Comparison of ENCODE assay signal across 10 cellular contexts in genomic region chr12:14950982-14951746, GRCh38. TPM values are rescaled to one million over a fixed set of nuclear protein-coding genes. Genes with fewer than 3 reads are reported as not detected.
A peak's percentile ranks its signal among the peaks of the same experiment; 100 is the strongest.
DNase-seq lines count a peak whose midpoint lies in the region; ATAC-seq and TF ChIP-seq lines count a peak whose summit lies in the region.
"Had no signal": no experiment of that assay in that cellular context is flagged by ENCODE, and none has a peak within 500 bp of the region (broad histone marks: within the 10 kb centered on the region; RNA-seq: fewer than 3 reads in every experiment).

No MANE protein-coding gene starts in this region.

- H3K9me3 Mint-ChIP-seq in mesothelial cell of epicardium = no peaks in the 10 kb centered on the region

- H3K9ac ChIP-seq in BLaER1 = no peak overlapping the region

- ATAC-seq in HG02870 (IDR thresholded peaks at IDR 0.05; ENCODE audit: unreplicated experiment) = no peak
- ATAC-seq in HG02588 (IDR thresholded peaks at IDR 0.05; ENCODE audit: unreplicated experiment) = no peak

- H3K27me3 Mint-ChIP-seq in mesothelial cell of epicardium (ENCODE audit: low read depth) = no peaks in the 10 kb centered on the region

- H3K4me1 Mint-ChIP-seq in mesothelial cell of epicardium = peaks cover 56% of the 10 kb centered on the region

- peak overlapping the region; percentile 75 for H3K27ac Mint-ChIP-seq in mesothelial cell of epicardium

- peaks cover 63% of the 10 kb centered on the region for H3K36me3 ChIP-seq in BLaER1

- peak overlapping the region; percentile 93 for H3K4me2 ChIP-seq in BLaER1

- peak; percentile 70 for DNase-seq in NCI-H226
- DNase-seq in mesothelial cell of epicardium (ENCODE audit: low spot score in 2 of 2, unreplicated experiment in 2 of 2) = no peak
- no peak for DNase-seq in SHP77 treated with DMSO at 0.1 percent for 48 hours (lab: John Stamatoyannopoulos, UW)
- DNase-seq in NCI-H2081 treated with DMSO at 0.1 percent for 48 hours (lab: John Stamatoyannopoulos, UW) = no peak
- DNase-seq: cortex of kidney; stimulated activated CD4-positive, alpha-beta T cell treated with anti-CD3 and anti-CD28 coated beads, Interleukin-12 subunit alpha, Interleukin-12 subunit beta, amount 100 ng/mL, for 4 hours had no signal

- H3K4me1 ChIP-seq in BLaER1 = peaks cover 97% of the 10 kb centered on the region

- no peaks in the 10 kb centered on the region; the same call in 1 of the 2 replicates for H3K9me3 ChIP-seq in BLaER1

- H3K27ac ChIP-seq in BLaER1 = peak overlapping the region; percentile 91
- peak overlapping the region; percentile 47 for H3K27ac ChIP-seq in cingulate gyrus (ENCODE audit: low read depth, low read length)

- H3K4me3 ChIP-seq in BLaER1 = 0 out of 2 replicates have a peak overlapping the region, but pooled peaks have one; percentile 13

- no peak for TF ChIP-seq CTCF in mesothelial cell of epicardium (IDR thresholded peaks at IDR 0.05; ENCODE audit: unreplicated experiment)

- H3K36me3 Mint-ChIP-seq in mesothelial cell of epicardium = peaks cover under 1% of the 10 kb centered on the region

- H3K4me3 Mint-ChIP-seq in mesothelial cell of epicardium = no peak overlapping the region

- no peaks in the 10 kb centered on the region for H3K27me3 ChIP-seq in BLaER1

- peaks cover 66% of the 10 kb centered on the region for H4K20me1 ChIP-seq in BLaER1

RNA-seq across cellular contexts. Expression of gene ARHGDIB, which starts 10.2 kb away (rescaled TPM):
- 26.2 to 30.1 TPM (median 28.5 TPM) in 3 replicates for total RNA-seq in mesothelial cell of epicardium

RNA-seq across cellular contexts. Expression of gene ERP27, which starts 12.8 kb away (rescaled TPM):
- total RNA-seq in mesothelial cell of epicardium = 55.2 to 60.4 TPM (median 58.1 TPM) in 3 replicates

RNA-seq across cellular contexts. Expression of gene PDE6H, which starts 21.7 kb away (rescaled TPM):
- total RNA-seq in mesothelial cell of epicardium = not detected in 3 replicates
